Comparison of ENCODE assay signal across 1 cellular context in the genomic region with DNA sequence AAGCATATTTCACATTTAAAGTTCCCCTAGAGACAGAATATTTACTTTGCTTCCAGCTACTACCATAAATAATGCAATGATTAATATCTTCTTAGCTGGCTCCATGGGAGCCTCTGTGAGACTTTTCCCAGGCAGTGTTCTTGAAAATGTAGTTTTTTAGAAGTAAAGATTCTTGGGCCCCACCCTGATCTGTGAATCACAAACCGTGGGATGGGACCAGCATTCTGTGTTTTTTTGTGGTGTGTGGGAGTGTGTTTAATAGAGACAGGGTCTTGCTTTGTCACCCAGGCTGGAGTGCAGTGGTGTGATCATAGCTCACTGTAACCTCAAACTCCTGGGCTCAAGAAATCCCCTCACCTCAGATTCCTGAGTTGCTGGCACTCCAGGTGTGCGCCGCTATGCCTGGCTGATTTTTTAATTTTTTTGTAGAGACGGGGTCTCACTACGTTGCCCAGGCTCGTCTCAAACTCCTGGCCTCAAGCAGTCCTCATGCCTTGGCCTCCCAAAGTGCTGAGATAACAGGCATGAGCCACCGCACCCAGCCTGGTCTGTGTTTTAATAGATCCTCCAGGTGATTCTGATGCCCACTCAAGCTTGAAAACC.
TF ChIP-seq lines count a peak whose summit lies in the region.

No MANE protein-coding gene starts in this region.

TF ChIP-seq in IMR-90, 13 proteins besides CTCF, POLR2A, EP300 and RAD21:
- TF ChIP-seq, protein P1, sequence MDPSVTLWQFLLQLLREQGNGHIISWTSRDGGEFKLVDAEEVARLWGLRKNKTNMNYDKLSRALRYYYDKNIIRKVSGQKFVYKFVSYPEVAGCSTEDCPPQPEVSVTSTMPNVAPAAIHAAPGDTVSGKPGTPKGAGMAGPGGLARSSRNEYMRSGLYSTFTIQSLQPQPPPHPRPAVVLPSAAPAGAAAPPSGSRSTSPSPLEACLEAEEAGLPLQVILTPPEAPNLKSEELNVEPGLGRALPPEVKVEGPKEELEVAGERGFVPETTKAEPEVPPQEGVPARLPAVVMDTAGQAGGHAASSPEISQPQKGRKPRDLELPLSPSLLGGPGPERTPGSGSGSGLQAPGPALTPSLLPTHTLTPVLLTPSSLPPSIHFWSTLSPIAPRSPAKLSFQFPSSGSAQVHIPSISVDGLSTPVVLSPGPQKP (IDR thresholded peaks at IDR 0.05; ENCODE audit: borderline replicate concordance, low read depth, low read length) = no peak
- TF ChIP-seq NFE2L2 (IDR thresholded peaks at IDR 0.05; ENCODE audit: low read depth, low read length) = no peak
- no peak for TF ChIP-seq FOS (IDR thresholded peaks at IDR 0.05; ENCODE audit: low read depth, low read length)
- no peak for TF ChIP-seq BHLHE40 (IDR thresholded peaks at IDR 0.05; ENCODE audit: low read depth, low read length)
- TF ChIP-seq CEBPB (IDR thresholded peaks at IDR 0.05; ENCODE audit: low read depth, low read length) = no peak
- no peak for TF ChIP-seq MXI1 (IDR thresholded peaks at IDR 0.05; ENCODE audit: borderline replicate concordance, low read depth, low read length)
- no peak for TF ChIP-seq MAZ (IDR thresholded peaks at IDR 0.05; ENCODE audit: borderline replicate concordance, low read depth, low read length)
- no peak for TF ChIP-seq MAFK (IDR thresholded peaks at IDR 0.05; ENCODE audit: low read depth, low read length)
- no peak for TF ChIP-seq RCOR1 (IDR thresholded peaks at IDR 0.05; ENCODE audit: insufficient replicate concordance, low read length)
- TF ChIP-seq SMC3 (IDR thresholded peaks at IDR 0.05; ENCODE audit: low read depth, low read length) = no peak
- TF ChIP-seq CHD1 (IDR thresholded peaks at IDR 0.05; ENCODE audit: low read depth, low read length) = no peak
- TF ChIP-seq RFX5 (IDR thresholded peaks at IDR 0.05; ENCODE audit: low read depth, low read length) = no peak
- TF ChIP-seq, protein P2, sequence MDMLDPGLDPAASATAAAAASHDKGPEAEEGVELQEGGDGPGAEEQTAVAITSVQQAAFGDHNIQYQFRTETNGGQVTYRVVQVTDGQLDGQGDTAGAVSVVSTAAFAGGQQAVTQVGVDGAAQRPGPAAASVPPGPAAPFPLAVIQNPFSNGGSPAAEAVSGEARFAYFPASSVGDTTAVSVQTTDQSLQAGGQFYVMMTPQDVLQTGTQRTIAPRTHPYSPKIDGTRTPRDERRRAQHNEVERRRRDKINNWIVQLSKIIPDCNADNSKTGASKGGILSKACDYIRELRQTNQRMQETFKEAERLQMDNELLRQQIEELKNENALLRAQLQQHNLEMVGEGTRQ (IDR thresholded peaks at IDR 0.05; ENCODE audit: low read depth, low read length) = no peak
TF ChIP-seq in IMR-90: peak in this region for 0.
